ENCODE assay signal across 8 cellular contexts in the genomic region with DNA sequence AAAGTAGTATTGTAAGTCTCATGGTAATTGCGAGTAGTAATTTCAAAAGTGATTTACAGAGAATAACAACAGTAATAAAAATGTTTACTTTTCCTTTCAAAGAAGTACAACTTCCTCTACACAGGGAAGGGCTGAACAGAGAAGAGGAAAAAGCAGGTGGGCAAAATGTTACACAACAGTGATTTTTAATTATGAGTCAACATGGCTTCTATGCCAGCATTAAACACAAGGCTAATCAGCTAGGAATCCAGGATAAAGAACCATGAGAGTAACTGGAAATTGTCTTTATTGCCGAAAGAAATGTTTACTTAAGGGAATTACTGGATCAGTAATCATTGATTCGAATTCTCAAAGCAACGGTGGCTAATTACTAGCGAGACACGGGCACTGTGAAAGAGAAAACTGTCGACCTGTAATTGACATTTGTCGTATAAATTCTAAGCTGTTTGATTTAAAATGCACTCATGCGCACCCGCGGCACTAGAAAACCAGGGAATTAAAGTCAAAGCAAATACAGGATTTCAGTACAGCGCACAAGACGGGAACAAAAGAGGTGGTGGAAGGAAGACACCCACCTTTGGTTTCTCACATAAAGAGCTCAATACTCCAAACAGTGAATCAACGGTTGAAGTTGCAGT. TPM values are rescaled to one million over a fixed set of nuclear protein-coding genes. Genes with fewer than 3 reads are reported as not detected.
DNase-seq lines count a peak whose midpoint lies in the region; ATAC-seq lines count a peak whose summit lies in the region.

No MANE protein-coding gene starts in this region.

- H3K9ac ChIP-seq in adipocyte (ENCODE audit: low read length) (peak overlapping the region; percentile 94), iPS-15b (ENCODE audit: low read depth, low read length) (peak overlapping the region; percentile 63)

- peak overlapping the region; percentile 81 for H3K4me3 Mint-ChIP-seq in activated naive CD4-positive, alpha-beta T cell treated with anti-CD3 and anti-CD28 coated beads for 36 hours

- peaks cover 20% of the 10 kb centered on the region for H3K4me1 Mint-ChIP-seq in activated naive CD4-positive, alpha-beta T cell treated with anti-CD3 and anti-CD28 coated beads for 36 hours (ENCODE audit: low read depth)

- peaks cover 17% of the 10 kb centered on the region for H3K4me1 ChIP-seq in adipocyte (ENCODE audit: control insufficient read depth, insufficient read depth, low read length)
- peaks cover 3% of the 10 kb centered on the region for H3K4me1 ChIP-seq in iPS-15b (ENCODE audit: control insufficient read depth, insufficient read depth, low read length)

- H3K27me3 Mint-ChIP-seq in activated naive CD4-positive, alpha-beta T cell treated with anti-CD3 and anti-CD28 coated beads for 36 hours (ENCODE audit: low read depth), result no peaks in the 10 kb centered on the region

- H3K36me3 Mint-ChIP-seq in activated naive CD4-positive, alpha-beta T cell treated with anti-CD3 and anti-CD28 coated beads for 36 hours (ENCODE audit: low read depth), result peaks cover 1% of the 10 kb centered on the region

- no peaks in the 10 kb centered on the region for H3K9me3 Mint-ChIP-seq in activated naive CD4-positive, alpha-beta T cell treated with anti-CD3 and anti-CD28 coated beads for 36 hours

- ATAC-seq in HG03280 (IDR thresholded peaks at IDR 0.05; ENCODE audit: unreplicated experiment) (no peak), esophagus mucosa (no peak)

- H3K36me3 ChIP-seq in adipocyte (ENCODE audit: control insufficient read depth, insufficient read depth, low read length, severe bottlenecking) (no peaks in the 10 kb centered on the region), iPS-15b (ENCODE audit: control insufficient read depth, insufficient read depth, low read length) (no peaks in the 10 kb centered on the region)

- intact Hi-C loops in activated naive CD4-positive, alpha-beta T cell treated with anti-CD3 and anti-CD28 coated beads for 36 hours (cut with micrococcal nuclease), result loop anchor here (1.0 to 5.0 kb wide), 5 partner anchors 16 to 942 kb away; a partner anchor contains a TSS

- CTCF ChIA-PET in activated naive CD4-positive, alpha-beta T cell treated with anti-CD3 and anti-CD28 coated beads for 36 hours (lab: Charles Lee), result interaction anchor here (0.6 to 2.6 kb wide), 12 partner anchors 11 to 307 kb away, joined by 3 to 18 read pairs (median 4); no protein-coding TSS in a partner anchor

- no peaks in the 10 kb centered on the region for H3K27me3 ChIP-seq in adipocyte (replicated peaks; ENCODE audit: control insufficient read depth, insufficient read depth, low read length)
- no peaks in the 10 kb centered on the region for H3K27me3 ChIP-seq in iPS-15b (ENCODE audit: control insufficient read depth, insufficient read depth, low read length)

- H3K9me3 ChIP-seq in adipocyte (ENCODE audit: control insufficient read depth, low read length), result no peaks in the 10 kb centered on the region
- H3K9me3 ChIP-seq in iPS-15b (ENCODE audit: control insufficient read depth, insufficient read depth, low read length), result no peaks in the 10 kb centered on the region

- H3K4me3 ChIP-seq in adipocyte (ENCODE audit: low read length) (peak overlapping the region; percentile 98), iPS-15b (ENCODE audit: low read depth, low read length) (peak overlapping the region; percentile 89), skeletal muscle cell (ENCODE audit: low read depth, low read length) (peak overlapping the region; percentile 71)

- H3K27ac Mint-ChIP-seq in activated naive CD4-positive, alpha-beta T cell treated with anti-CD3 and anti-CD28 coated beads for 36 hours, result peak overlapping the region; percentile 85

- DNase-seq in activated naive CD4-positive, alpha-beta T cell treated with anti-CD3 and anti-CD28 coated beads for 36 hours, result peak; percentile 31
- no peak for DNase-seq in activated naive CD4-positive, alpha-beta T cell treated with Interleukin-2 at 50 U/mL for 16 hours
- DNase-seq in NCI-H2029 treated with DMSO at 0.1 percent for 48 hours (lab: John Stamatoyannopoulos, UW), result peak; percentile 83
- DNase-seq in adipocyte (ENCODE audit: low read depth), result peak; percentile 77
- no peak for DNase-seq in skeletal muscle cell (ENCODE audit: low read depth)

RNA-seq across cellular contexts. Expression of a gene that starts 15.5 kb away (rescaled TPM):
- total RNA-seq in activated naive CD4-positive, alpha-beta T cell treated with anti-CD3 and anti-CD28 coated beads for 36 hours, result 10 to 100 TPM; 18.7 to 20.0 TPM
- total RNA-seq in esophagus mucosa, result 19.1 TPM

RNA-seq across cellular contexts. Expression of a gene that starts 17.9 kb away (rescaled TPM):
- 10 to 100 TPM; 14.9 to 18.0 TPM for total RNA-seq in activated naive CD4-positive, alpha-beta T cell treated with anti-CD3 and anti-CD28 coated beads for 36 hours
- total RNA-seq in esophagus mucosa, result 43.1 TPM

RNA-seq across cellular contexts. Expression of a gene that starts 37.5 kb away (rescaled TPM):
- not detected for total RNA-seq in activated naive CD4-positive, alpha-beta T cell treated with anti-CD3 and anti-CD28 coated beads for 36 hours
- total RNA-seq in esophagus mucosa, result 21.1 TPM

Comparison
In these comparisons a context has a peak if more than half of its experiments do, and no peak if none do; other contexts are left out.
1. DNase-seq: peak in activated naive CD4-positive, alpha-beta T cell treated with anti-CD3 and anti-CD28 coated beads for 36 hours (single experiment), NCI-H2029 treated with DMSO at 0.1 percent for 48 hours (single experiment) and adipocyte (single experiment); none in activated naive CD4-positive, alpha-beta T cell treated with Interleukin-2 at 50 U/mL for 16 hours (single experiment) and skeletal muscle cell (single experiment).
2. RNA of a gene that starts 37.5 kb away (total RNA-seq): 21.1 TPM in esophagus mucosa (single experiment); not detected in activated naive CD4-positive, alpha-beta T cell treated with anti-CD3 and anti-CD28 coated beads for 36 hours; every median in the first group is over 10 times any median in the second.
3. Peak in every context shown above with its lines, with median percentiles within 50 percentile points of each other: H3K4me3 ChIP-seq.